In the genomic region with DNA sequence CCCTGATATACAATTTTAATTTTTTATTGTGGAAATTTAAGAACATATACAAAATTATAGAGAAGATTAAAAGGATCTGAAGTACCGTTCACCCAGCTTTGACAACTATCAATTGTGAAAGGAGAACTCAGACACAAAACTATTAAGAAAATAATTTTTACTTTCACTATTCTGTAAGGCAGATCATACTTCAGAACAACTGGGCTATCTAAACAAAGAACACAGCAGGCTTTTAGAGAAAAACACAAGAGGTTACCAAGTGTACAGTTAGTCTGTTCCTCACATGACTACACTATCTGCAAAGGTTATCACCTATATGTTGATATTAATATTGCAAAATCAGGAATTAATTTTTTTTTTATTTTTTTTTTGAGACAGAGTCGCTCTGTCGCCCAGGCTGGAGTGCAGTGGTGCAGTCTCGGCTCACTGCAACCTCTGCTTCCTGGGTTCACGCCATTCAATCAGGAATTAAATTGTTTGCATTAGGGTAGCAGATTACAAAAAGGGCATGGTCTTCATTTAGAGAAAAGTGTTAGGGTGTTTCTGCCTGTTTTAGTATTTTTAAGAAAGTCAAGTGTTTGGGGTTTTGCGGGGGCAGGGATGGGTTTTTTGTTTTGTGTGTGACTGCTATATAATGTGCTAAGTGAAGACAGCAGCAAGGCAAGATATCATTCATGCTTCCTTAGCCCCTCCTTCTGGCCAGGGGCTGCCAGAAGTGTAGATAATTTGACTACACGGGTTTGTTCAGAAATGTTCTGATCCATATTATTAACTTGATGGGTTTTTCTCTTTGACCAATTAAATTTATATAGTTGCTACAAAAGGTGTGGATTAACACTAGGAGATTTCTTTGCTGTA, we compare ENCODE assay signal across 9 cellular contexts. TPM values are rescaled to one million over a fixed set of nuclear protein-coding genes. Genes with fewer than 3 reads are reported as not detected.
DNase-seq lines count a peak whose midpoint lies in the region; ATAC-seq and TF ChIP-seq lines count a peak whose summit lies in the region.
"Had no signal": no experiment of that assay in that cellular context is flagged by ENCODE, and none has a peak within 500 bp of the region (broad histone marks: within the 10 kb centered on the region; RNA-seq: fewer than 3 reads in every experiment).

No MANE protein-coding gene starts in this region.

- H3K36me3 ChIP-seq in trophoblast cell (ENCODE audit: control insufficient read depth in 1 of 2, insufficient read depth in 2 of 2, low read length in 2 of 2) = no peaks in the 10 kb centered on the region

- no peaks in the 10 kb centered on the region for H3K9me3 Mint-ChIP-seq in activated naive CD4-positive, alpha-beta T cell treated with anti-CD3 and anti-CD28 coated beads, Interleukin-2, amount 10 ng/mL, durations not matched to agents 7 days and 5 days
- H3K9me3 Mint-ChIP-seq in type B pancreatic cell = no peaks in the 10 kb centered on the region

- H2AK5ac ChIP-seq in trophoblast cell (ENCODE audit: low read length) = no peak overlapping the region

- no peak overlapping the region for H4K91ac ChIP-seq in trophoblast cell (ENCODE audit: low read depth, low read length)

- H3K79me1 ChIP-seq in trophoblast cell (ENCODE audit: low read length) = no peaks in the 10 kb centered on the region

- intact Hi-C loops in right cardiac atrium (cut with DNase I) = no loop called here

- WGBS in right cardiac atrium = 29% methylated on average over 7 of the region's 7 CpGs
- WGBS in trophoblast cell (ENCODE audit: extremely low coverage, insufficient coverage, insufficient read length) = no CpG with 5 or more reads among the region's 7 CpGs

- no peak overlapping the region for H3K9ac ChIP-seq in trophoblast cell (ENCODE audit: low read length)

- H2AFZ ChIP-seq in trophoblast cell (ENCODE audit: insufficient read depth, low read length, poor library complexity) = no peak overlapping the region

- TF ChIP-seq CTCF in type B pancreatic cell (conservative IDR thresholded peaks at IDR 0.05) = no peak

- no peak overlapping the region for H2BK5ac ChIP-seq in trophoblast cell (ENCODE audit: low read depth, low read length, poor library complexity)

- no peak overlapping the region for H2BK120ac ChIP-seq in trophoblast cell (ENCODE audit: insufficient read depth, low read length, poor library complexity)

- no peak for DNase-seq in activated naive CD4-positive, alpha-beta T cell treated with anti-CD3 and anti-CD28 coated beads, Interleukin-2, amount 10 ng/mL, durations not matched to agents 7 days and 5 days
- DNase-seq in activated naive CD4-positive, alpha-beta T cell (lab: John Stamatoyannopoulos, UW) = no peak
- DNase-seq in RPMI7951 (ENCODE audit: low read depth) = peak; percentile 42
- DNase-seq in right cardiac atrium = no peak
- DNase-seq in type B pancreatic cell (ENCODE audit: extremely low spot score, unreplicated experiment) = no peak
- DNase-seq in middle frontal gyrus (ENCODE audit: extremely low spot score, low spot score) = no peak
- DNase-seq in trophoblast cell = no peak
- DNase-seq: midbrain had no signal

- no peaks in the 10 kb centered on the region for H3K36me3 Mint-ChIP-seq in activated naive CD4-positive, alpha-beta T cell treated with anti-CD3 and anti-CD28 coated beads, Interleukin-2, amount 10 ng/mL, durations not matched to agents 7 days and 5 days
- H3K36me3 Mint-ChIP-seq in type B pancreatic cell = no peaks in the 10 kb centered on the region

- no peak overlapping the region for H3K23ac ChIP-seq in trophoblast cell (ENCODE audit: low read length)

- no peak overlapping the region for H3K4me2 ChIP-seq in trophoblast cell (ENCODE audit: low read length)

- H3K9me3 ChIP-seq in right cardiac atrium (ENCODE audit: control insufficient read depth, low read length) (no peaks in the 10 kb centered on the region), trophoblast cell (ENCODE audit: insufficient read depth, low read depth, low read length) (no peaks in the 10 kb centered on the region)

- H3K4me1 ChIP-seq in right cardiac atrium (ENCODE audit: control insufficient read depth, insufficient read depth, low read length) = peaks cover 4% of the 10 kb centered on the region
- no peaks in the 10 kb centered on the region for H3K4me1 ChIP-seq in trophoblast cell (ENCODE audit: control insufficient read depth in 1 of 2, insufficient read depth in 2 of 2, low read length in 2 of 2)

- H2BK12ac ChIP-seq in trophoblast cell (ENCODE audit: low read length) = no peak overlapping the region

- no peak overlapping the region for H3K4ac ChIP-seq in trophoblast cell (ENCODE audit: low read depth, low read length)

- no peaks in the 10 kb centered on the region for H3K27me3 ChIP-seq in right cardiac atrium (ENCODE audit: control insufficient read depth, insufficient read depth)
- no peaks in the 10 kb centered on the region for H3K27me3 ChIP-seq in trophoblast cell (ENCODE audit: insufficient read depth, low read length)

- CTCF ChIA-PET in activated naive CD4-positive, alpha-beta T cell treated with anti-CD3 and anti-CD28 coated beads, Interleukin-2, amount 10 ng/mL, durations not matched to agents 7 days and 5 days (lab: Charles Lee) = interaction anchor here (1.7 kb wide), 1 partner anchor 122 kb away, joined by 4 read pairs; no protein-coding TSS in a partner anchor

- no peak overlapping the region for H3K18ac ChIP-seq in trophoblast cell (ENCODE audit: low read length)

- H3K14ac ChIP-seq in trophoblast cell (ENCODE audit: low read length) = no peak overlapping the region

- peaks cover 7% of the 10 kb centered on the region for H3K27me3 Mint-ChIP-seq in activated naive CD4-positive, alpha-beta T cell treated with anti-CD3 and anti-CD28 coated beads, Interleukin-2, amount 10 ng/mL, durations not matched to agents 7 days and 5 days
- H3K27me3 Mint-ChIP-seq in type B pancreatic cell = peaks cover 4% of the 10 kb centered on the region

- no peaks in the 10 kb centered on the region for H3K4me1 Mint-ChIP-seq in activated naive CD4-positive, alpha-beta T cell treated with anti-CD3 and anti-CD28 coated beads, Interleukin-2, amount 10 ng/mL, durations not matched to agents 7 days and 5 days
- H3K4me1 Mint-ChIP-seq in type B pancreatic cell (ENCODE audit: unreplicated experiment) = peaks cover 17% of the 10 kb centered on the region

- H4K8ac ChIP-seq in trophoblast cell (ENCODE audit: low read depth, low read length) = no peak overlapping the region

- no peak overlapping the region for H3K27ac ChIP-seq in right cardiac atrium (ENCODE audit: low read length)
- H3K27ac ChIP-seq in trophoblast cell (ENCODE audit: low read depth, low read length) = no peak overlapping the region

- peak overlapping the region; percentile 33 for H3K27ac Mint-ChIP-seq in activated naive CD4-positive, alpha-beta T cell treated with anti-CD3 and anti-CD28 coated beads, Interleukin-2, amount 10 ng/mL, durations not matched to agents 7 days and 5 days
- H3K27ac Mint-ChIP-seq in type B pancreatic cell = peak overlapping the region; percentile 20

- peak overlapping the region; percentile 48 for H3K4me3 ChIP-seq in right cardiac atrium (ENCODE audit: low read length)
- H3K4me3 ChIP-seq in trophoblast cell (ENCODE audit: low read depth, low read length) = no peak overlapping the region

- no peak overlapping the region for H4K12ac ChIP-seq in trophoblast cell (ENCODE audit: low read depth, low read length)

- no peaks in the 10 kb centered on the region for H3K79me2 ChIP-seq in trophoblast cell (ENCODE audit: control insufficient read depth, insufficient read depth, low read length, poor library complexity)

- peak; percentile 41 to 56 for ATAC-seq in right cardiac atrium
- no peak for ATAC-seq in HG02623 (IDR thresholded peaks at IDR 0.05; ENCODE audit: unreplicated experiment)

- H3K4me3 Mint-ChIP-seq in activated naive CD4-positive, alpha-beta T cell treated with anti-CD3 and anti-CD28 coated beads, Interleukin-2, amount 10 ng/mL, durations not matched to agents 7 days and 5 days = peak overlapping the region; percentile 4
- no peak overlapping the region for H3K4me3 Mint-ChIP-seq in type B pancreatic cell

RNA-seq across cellular contexts. Expression of gene SIK2, which starts 27.6 kb away (rescaled TPM):
- 17.1 and 17.3 TPM in 2 replicates for total RNA-seq in RPMI7951 (2014; rRNA removed; shearing (Covaris generic))
- total RNA-seq in right cardiac atrium = 10 to 100 TPM; 18.0 to 51.7 (median 21.9) TPM
- 7.4 TPM for polyA plus RNA-seq in right cardiac atrium
- total RNA-seq in type B pancreatic cell (ENCODE audit: low replicate concordance) = 24.1 and 28.0 TPM in 2 replicates
- 6.7 and 6.9 TPM in 2 replicates for polyA plus RNA-seq in trophoblast cell (2013)

RNA-seq across cellular contexts. Expression of gene LAYN, which starts 34.1 kb away (rescaled TPM):
- 10.9 and 13.3 TPM in 2 replicates for total RNA-seq in RPMI7951 (2014; rRNA removed; shearing (Covaris generic))
- total RNA-seq in right cardiac atrium = 1 to 10 TPM; 5.5 to 7.8 (median 6.4) TPM
- polyA plus RNA-seq in right cardiac atrium = 5.0 TPM
- 9.2 and 17.9 TPM in 2 replicates for total RNA-seq in type B pancreatic cell (ENCODE audit: low replicate concordance)
- 52.4 and 55.7 TPM in 2 replicates for polyA plus RNA-seq in trophoblast cell (2013)
